Comparison of ENCODE assay signal across 1 cellular context in the genomic region with DNA sequence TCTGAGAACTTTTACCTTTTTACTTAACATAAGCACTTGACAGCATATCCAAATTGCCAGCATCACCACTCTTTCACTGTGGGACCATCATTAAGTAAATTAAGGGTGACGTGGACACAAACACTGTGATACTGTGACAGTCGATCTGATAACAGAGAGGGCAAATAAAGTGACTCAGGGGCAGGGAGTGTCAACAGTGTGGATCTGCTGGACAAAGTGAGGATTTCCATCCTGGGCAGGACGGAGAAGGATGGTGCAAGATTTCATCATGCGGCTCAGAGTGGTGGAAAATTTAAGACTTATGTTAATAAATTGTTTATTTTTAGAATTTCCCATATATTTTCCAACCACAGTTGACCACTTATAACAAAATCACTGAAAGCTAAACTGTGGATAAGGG.
A peak's percentile ranks its signal among the peaks of the same experiment; 100 is the strongest.
TF ChIP-seq lines count a peak whose summit lies in the region.

No MANE protein-coding gene starts in this region.

TF ChIP-seq in HepG2, 621 proteins besides CTCF, POLR2A, EP300 and RAD21 (continued from another document and continues in another):
- TF ChIP-seq, protein P1, sequence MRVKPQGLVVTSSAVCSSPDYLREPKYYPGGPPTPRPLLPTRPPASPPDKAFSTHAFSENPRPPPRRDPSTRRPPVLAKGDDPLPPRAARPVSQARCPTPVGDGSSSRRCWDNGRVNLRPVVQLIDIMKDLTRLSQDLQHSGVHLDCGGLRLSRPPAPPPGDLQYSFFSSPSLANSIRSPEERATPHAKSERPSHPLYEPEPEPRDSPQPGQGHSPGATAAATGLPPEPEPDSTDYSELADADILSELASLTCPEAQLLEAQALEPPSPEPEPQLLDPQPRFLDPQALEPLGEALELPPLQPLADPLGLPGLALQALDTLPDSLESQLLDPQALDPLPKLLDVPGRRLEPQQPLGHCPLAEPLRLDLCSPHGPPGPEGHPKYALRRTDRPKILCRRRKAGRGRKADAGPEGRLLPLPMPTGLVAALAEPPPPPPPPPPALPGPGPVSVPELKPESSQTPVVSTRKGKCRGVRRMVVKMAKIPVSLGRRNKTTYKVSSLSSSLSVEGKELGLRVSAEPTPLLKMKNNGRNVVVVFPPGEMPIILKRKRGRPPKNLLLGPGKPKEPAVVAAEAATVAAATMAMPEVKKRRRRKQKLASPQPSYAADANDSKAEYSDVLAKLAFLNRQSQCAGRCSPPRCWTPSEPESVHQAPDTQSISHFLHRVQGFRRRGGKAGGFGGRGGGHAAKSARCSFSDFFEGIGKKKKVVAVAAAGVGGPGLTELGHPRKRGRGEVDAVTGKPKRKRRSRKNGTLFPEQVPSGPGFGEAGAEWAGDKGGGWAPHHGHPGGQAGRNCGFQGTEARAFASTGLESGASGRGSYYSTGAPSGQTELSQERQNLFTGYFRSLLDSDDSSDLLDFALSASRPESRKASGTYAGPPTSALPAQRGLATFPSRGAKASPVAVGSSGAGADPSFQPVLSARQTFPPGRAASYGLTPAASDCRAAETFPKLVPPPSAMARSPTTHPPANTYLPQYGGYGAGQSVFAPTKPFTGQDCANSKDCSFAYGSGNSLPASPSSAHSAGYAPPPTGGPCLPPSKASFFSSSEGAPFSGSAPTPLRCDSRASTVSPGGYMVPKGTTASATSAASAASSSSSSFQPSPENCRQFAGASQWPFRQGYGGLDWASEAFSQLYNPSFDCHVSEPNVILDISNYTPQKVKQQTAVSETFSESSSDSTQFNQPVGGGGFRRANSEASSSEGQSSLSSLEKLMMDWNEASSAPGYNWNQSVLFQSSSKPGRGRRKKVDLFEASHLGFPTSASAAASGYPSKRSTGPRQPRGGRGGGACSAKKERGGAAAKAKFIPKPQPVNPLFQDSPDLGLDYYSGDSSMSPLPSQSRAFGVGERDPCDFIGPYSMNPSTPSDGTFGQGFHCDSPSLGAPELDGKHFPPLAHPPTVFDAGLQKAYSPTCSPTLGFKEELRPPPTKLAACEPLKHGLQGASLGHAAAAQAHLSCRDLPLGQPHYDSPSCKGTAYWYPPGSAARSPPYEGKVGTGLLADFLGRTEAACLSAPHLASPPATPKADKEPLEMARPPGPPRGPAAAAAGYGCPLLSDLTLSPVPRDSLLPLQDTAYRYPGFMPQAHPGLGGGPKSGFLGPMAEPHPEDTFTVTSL (CRISPR knock-in tag; IDR thresholded peaks at IDR 0.05; ENCODE audit: borderline replicate concordance): peak; percentile 84; the same call in 1 of the 2 replicates
- TF ChIP-seq ATF1 (CRISPR knock-in tag; IDR thresholded peaks at IDR 0.05) (no peak; the same call in 1 of the 2 replicates), ZFX (CRISPR knock-in tag; IDR thresholded peaks at IDR 0.05; ENCODE audit: low read depth) (no peak), RNF2 (conservative IDR thresholded peaks at IDR 0.05; ENCODE audit: low read depth) (no peak), CREB1 (IDR thresholded peaks at IDR 0.05) (peak; percentile 92), CREB1 (CRISPR knock-in tag; IDR thresholded peaks at IDR 0.05) (peak; percentile 84), ZKSCAN8 (CRISPR knock-in tag; IDR thresholded peaks at IDR 0.05; ENCODE audit: borderline replicate concordance) (no peak), ETV6 (CRISPR knock-in tag; conservative IDR thresholded peaks at IDR 0.05) (no peak), POGZ (CRISPR knock-in tag; IDR thresholded peaks at IDR 0.05) (peak; percentile 64), HNRNPH1 (optimal IDR thresholded peaks at IDR 0.05; ENCODE audit: low read depth, low read length) (no peak), ZNF788 (CRISPR knock-in tag; IDR thresholded peaks at IDR 0.05; ENCODE audit: borderline replicate concordance) (no peak; the same call in 1 of the 2 replicates), ZNF383 (CRISPR knock-in tag; IDR thresholded peaks at IDR 0.05; ENCODE audit: borderline replicate concordance) (no peak), TBL1XR1 (IDR thresholded peaks at IDR 0.05; ENCODE audit: borderline replicate concordance, low read length, partially characterized antibody) (no peak), ZBTB21 (CRISPR knock-in tag; IDR thresholded peaks at IDR 0.05) (0 out of 2 replicates have a peak, but pooled peaks have one; percentile 32), ZNF343 (CRISPR knock-in tag; IDR thresholded peaks at IDR 0.05) (no peak), PAWR (CRISPR knock-in tag; IDR thresholded peaks at IDR 0.05; ENCODE audit: borderline replicate concordance) (no peak), ZNF256 (CRISPR knock-in tag; conservative IDR thresholded peaks at IDR 0.05) (no peak), HOXD1 (CRISPR knock-in tag; IDR thresholded peaks at IDR 0.05) (no peak), SOX13 (IDR thresholded peaks at IDR 0.05) (0 out of 2 replicates have a peak, but pooled peaks have one; percentile 33), SOX13 (CRISPR knock-in tag; conservative IDR thresholded peaks at IDR 0.05 in 1 of 2, IDR thresholded peaks at IDR 0.05 in 1 of 2) (peak in 1 of 2 experiments; percentile 86; a peak in 2 of 4 replicates), KLF16 (CRISPR knock-in tag; IDR thresholded peaks at IDR 0.05) (peak in 1 of 2 experiments; percentile 32; a peak in 1 of 4 replicates), REL (CRISPR knock-in tag; conservative IDR thresholded peaks at IDR 0.05) (no peak), POLR2AphosphoS5 (IDR thresholded peaks at IDR 0.05; ENCODE audit: low read depth, low read length) (no peak), RXRB (CRISPR knock-in tag; IDR thresholded peaks at IDR 0.05; ENCODE audit: borderline replicate concordance) (peak; percentile 81), ZNF552 (CRISPR knock-in tag; IDR thresholded peaks at IDR 0.05; ENCODE audit: borderline replicate concordance) (no peak), FOXC1 (CRISPR knock-in tag; IDR thresholded peaks at IDR 0.05; ENCODE audit: borderline replicate concordance) (no peak), BRD4 (CRISPR knock-in tag; IDR thresholded peaks at IDR 0.05) (no peak; the same call in 1 of the 2 replicates), SP2 (CRISPR knock-in tag; IDR thresholded peaks at IDR 0.05) (no peak), SUZ12 (IDR thresholded peaks at IDR 0.05; ENCODE audit: low read depth, low read length) (no peak)
- TF ChIP-seq, protein P2, sequence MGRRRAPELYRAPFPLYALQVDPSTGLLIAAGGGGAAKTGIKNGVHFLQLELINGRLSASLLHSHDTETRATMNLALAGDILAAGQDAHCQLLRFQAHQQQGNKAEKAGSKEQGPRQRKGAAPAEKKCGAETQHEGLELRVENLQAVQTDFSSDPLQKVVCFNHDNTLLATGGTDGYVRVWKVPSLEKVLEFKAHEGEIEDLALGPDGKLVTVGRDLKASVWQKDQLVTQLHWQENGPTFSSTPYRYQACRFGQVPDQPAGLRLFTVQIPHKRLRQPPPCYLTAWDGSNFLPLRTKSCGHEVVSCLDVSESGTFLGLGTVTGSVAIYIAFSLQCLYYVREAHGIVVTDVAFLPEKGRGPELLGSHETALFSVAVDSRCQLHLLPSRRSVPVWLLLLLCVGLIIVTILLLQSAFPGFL (CRISPR knock-in tag; IDR thresholded peaks at IDR 0.05): no peak
- TF ChIP-seq, protein P3, sequence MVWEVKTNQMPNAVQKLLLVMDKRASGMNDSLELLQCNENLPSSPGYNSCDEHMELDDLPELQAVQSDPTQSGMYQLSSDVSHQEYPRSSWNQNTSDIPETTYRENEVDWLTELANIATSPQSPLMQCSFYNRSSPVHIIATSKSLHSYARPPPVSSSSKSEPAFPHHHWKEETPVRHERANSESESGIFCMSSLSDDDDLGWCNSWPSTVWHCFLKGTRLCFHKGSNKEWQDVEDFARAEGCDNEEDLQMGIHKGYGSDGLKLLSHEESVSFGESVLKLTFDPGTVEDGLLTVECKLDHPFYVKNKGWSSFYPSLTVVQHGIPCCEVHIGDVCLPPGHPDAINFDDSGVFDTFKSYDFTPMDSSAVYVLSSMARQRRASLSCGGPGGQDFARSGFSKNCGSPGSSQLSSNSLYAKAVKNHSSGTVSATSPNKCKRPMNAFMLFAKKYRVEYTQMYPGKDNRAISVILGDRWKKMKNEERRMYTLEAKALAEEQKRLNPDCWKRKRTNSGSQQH (CRISPR knock-in tag; IDR thresholded peaks at IDR 0.05; ENCODE audit: low read depth): 0 out of 2 replicates have a peak, but pooled peaks have one; percentile 50
- TF ChIP-seq, protein P4, sequence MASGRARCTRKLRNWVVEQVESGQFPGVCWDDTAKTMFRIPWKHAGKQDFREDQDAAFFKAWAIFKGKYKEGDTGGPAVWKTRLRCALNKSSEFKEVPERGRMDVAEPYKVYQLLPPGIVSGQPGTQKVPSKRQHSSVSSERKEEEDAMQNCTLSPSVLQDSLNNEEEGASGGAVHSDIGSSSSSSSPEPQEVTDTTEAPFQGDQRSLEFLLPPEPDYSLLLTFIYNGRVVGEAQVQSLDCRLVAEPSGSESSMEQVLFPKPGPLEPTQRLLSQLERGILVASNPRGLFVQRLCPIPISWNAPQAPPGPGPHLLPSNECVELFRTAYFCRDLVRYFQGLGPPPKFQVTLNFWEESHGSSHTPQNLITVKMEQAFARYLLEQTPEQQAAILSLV (CRISPR knock-in tag; IDR thresholded peaks at IDR 0.05; ENCODE audit: borderline replicate concordance): no peak
- TF ChIP-seq, protein P5, sequence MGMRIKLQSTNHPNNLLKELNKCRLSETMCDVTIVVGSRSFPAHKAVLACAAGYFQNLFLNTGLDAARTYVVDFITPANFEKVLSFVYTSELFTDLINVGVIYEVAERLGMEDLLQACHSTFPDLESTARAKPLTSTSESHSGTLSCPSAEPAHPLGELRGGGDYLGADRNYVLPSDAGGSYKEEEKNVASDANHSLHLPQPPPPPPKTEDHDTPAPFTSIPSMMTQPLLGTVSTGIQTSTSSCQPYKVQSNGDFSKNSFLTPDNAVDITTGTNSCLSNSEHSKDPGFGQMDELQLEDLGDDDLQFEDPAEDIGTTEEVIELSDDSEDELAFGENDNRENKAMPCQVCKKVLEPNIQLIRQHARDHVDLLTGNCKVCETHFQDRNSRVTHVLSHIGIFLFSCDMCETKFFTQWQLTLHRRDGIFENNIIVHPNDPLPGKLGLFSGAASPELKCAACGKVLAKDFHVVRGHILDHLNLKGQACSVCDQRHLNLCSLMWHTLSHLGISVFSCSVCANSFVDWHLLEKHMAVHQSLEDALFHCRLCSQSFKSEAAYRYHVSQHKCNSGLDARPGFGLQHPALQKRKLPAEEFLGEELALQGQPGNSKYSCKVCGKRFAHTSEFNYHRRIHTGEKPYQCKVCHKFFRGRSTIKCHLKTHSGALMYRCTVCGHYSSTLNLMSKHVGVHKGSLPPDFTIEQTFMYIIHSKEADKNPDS (CRISPR knock-in tag; IDR thresholded peaks at IDR 0.05): no peak
- TF ChIP-seq, protein P6, sequence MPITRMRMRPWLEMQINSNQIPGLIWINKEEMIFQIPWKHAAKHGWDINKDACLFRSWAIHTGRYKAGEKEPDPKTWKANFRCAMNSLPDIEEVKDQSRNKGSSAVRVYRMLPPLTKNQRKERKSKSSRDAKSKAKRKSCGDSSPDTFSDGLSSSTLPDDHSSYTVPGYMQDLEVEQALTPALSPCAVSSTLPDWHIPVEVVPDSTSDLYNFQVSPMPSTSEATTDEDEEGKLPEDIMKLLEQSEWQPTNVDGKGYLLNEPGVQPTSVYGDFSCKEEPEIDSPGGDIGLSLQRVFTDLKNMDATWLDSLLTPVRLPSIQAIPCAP (CRISPR knock-in tag; IDR thresholded peaks at IDR 0.05; ENCODE audit: low read depth): no peak
- TF ChIP-seq, protein P7, sequence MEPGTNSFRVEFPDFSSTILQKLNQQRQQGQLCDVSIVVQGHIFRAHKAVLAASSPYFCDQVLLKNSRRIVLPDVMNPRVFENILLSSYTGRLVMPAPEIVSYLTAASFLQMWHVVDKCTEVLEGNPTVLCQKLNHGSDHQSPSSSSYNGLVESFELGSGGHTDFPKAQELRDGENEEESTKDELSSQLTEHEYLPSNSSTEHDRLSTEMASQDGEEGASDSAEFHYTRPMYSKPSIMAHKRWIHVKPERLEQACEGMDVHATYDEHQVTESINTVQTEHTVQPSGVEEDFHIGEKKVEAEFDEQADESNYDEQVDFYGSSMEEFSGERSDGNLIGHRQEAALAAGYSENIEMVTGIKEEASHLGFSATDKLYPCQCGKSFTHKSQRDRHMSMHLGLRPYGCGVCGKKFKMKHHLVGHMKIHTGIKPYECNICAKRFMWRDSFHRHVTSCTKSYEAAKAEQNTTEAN (CRISPR knock-in tag; conservative IDR thresholded peaks at IDR 0.05): peak; percentile 38; the same call in 1 of the 2 replicates
- TF ChIP-seq, protein P8, sequence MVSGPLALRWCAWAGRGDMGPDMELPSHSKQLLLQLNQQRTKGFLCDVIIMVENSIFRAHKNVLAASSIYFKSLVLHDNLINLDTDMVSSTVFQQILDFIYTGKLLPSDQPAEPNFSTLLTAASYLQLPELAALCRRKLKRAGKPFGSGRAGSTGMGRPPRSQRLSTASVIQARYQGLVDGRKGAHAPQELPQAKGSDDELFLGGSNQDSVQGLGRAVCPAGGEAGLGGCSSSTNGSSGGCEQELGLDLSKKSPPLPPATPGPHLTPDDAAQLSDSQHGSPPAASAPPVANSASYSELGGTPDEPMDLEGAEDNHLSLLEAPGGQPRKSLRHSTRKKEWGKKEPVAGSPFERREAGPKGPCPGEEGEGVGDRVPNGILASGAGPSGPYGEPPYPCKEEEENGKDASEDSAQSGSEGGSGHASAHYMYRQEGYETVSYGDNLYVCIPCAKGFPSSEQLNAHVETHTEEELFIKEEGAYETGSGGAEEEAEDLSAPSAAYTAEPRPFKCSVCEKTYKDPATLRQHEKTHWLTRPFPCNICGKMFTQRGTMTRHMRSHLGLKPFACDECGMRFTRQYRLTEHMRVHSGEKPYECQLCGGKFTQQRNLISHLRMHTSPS (CRISPR knock-in tag; IDR thresholded peaks at IDR 0.05; ENCODE audit: low read depth): 0 out of 2 replicates have a peak, but pooled peaks have one; percentile 21
- TF ChIP-seq, protein P9, sequence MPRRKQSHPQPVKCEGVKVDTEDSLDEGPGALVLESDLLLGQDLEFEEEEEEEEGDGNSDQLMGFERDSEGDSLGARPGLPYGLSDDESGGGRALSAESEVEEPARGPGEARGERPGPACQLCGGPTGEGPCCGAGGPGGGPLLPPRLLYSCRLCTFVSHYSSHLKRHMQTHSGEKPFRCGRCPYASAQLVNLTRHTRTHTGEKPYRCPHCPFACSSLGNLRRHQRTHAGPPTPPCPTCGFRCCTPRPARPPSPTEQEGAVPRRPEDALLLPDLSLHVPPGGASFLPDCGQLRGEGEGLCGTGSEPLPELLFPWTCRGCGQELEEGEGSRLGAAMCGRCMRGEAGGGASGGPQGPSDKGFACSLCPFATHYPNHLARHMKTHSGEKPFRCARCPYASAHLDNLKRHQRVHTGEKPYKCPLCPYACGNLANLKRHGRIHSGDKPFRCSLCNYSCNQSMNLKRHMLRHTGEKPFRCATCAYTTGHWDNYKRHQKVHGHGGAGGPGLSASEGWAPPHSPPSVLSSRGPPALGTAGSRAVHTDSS (CRISPR knock-in tag; conservative IDR thresholded peaks at IDR 0.05): no peak
- TF ChIP-seq, protein P10, sequence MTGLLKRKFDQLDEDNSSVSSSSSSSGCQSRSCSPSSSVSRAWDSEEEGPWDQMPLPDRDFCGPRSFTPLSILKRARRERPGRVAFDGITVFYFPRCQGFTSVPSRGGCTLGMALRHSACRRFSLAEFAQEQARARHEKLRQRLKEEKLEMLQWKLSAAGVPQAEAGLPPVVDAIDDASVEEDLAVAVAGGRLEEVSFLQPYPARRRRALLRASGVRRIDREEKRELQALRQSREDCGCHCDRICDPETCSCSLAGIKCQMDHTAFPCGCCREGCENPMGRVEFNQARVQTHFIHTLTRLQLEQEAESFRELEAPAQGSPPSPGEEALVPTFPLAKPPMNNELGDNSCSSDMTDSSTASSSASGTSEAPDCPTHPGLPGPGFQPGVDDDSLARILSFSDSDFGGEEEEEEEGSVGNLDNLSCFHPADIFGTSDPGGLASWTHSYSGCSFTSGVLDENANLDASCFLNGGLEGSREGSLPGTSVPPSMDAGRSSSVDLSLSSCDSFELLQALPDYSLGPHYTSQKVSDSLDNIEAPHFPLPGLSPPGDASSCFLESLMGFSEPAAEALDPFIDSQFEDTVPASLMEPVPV (CRISPR knock-in tag; IDR thresholded peaks at IDR 0.05): no peak
